1 cellular context compared by ENCODE assay signal in genomic region chr6:127289934-127290333, GRCh38.
TF ChIP-seq lines count a peak whose summit lies in the region.

No MANE protein-coding gene starts in this region.

TF ChIP-seq in WTC11, 78 proteins besides CTCF, POLR2A, EP300 and RAD21 (continued from another document):
- TF ChIP-seq ARID4B (CRISPR knock-in tag; IDR thresholded peaks at IDR 0.05; ENCODE audit: borderline replicate concordance) (no peak), ATF1 (CRISPR knock-in tag; IDR thresholded peaks at IDR 0.05) (no peak), ZNF138 (CRISPR knock-in tag; conservative IDR thresholded peaks at IDR 0.05) (no peak), GABPB1 (CRISPR knock-in tag; IDR thresholded peaks at IDR 0.05) (no peak), KAT7 (CRISPR knock-in tag; IDR thresholded peaks at IDR 0.05; ENCODE audit: borderline replicate concordance) (no peak), ZNF121 (CRISPR knock-in tag; IDR thresholded peaks at IDR 0.05) (no peak), ZNF232 (CRISPR knock-in tag; IDR thresholded peaks at IDR 0.05) (no peak), ELF4 (CRISPR knock-in tag; IDR thresholded peaks at IDR 0.05; ENCODE audit: low read depth) (no peak), CREB1 (CRISPR knock-in tag; IDR thresholded peaks at IDR 0.05) (no peak), JUN (CRISPR knock-in tag; IDR thresholded peaks at IDR 0.05) (no peak), FOXP1 (CRISPR knock-in tag; IDR thresholded peaks at IDR 0.05; ENCODE audit: borderline replicate concordance) (no peak), ZNF423 (CRISPR knock-in tag; IDR thresholded peaks at IDR 0.05) (no peak), ZNF396 (CRISPR knock-in tag; IDR thresholded peaks at IDR 0.05; ENCODE audit: borderline replicate concordance) (no peak), CBFB (CRISPR knock-in tag; IDR thresholded peaks at IDR 0.05; ENCODE audit: low read depth) (no peak), ZNF425 (CRISPR knock-in tag; conservative IDR thresholded peaks at IDR 0.05) (no peak), GTF2I (CRISPR knock-in tag; conservative IDR thresholded peaks at IDR 0.05) (no peak), TP53 (CRISPR knock-in tag; IDR thresholded peaks at IDR 0.05) (no peak)
TF ChIP-seq in WTC11: peak in this region for 0.
